1 cellular context compared by ENCODE assay signal in the genomic region with DNA sequence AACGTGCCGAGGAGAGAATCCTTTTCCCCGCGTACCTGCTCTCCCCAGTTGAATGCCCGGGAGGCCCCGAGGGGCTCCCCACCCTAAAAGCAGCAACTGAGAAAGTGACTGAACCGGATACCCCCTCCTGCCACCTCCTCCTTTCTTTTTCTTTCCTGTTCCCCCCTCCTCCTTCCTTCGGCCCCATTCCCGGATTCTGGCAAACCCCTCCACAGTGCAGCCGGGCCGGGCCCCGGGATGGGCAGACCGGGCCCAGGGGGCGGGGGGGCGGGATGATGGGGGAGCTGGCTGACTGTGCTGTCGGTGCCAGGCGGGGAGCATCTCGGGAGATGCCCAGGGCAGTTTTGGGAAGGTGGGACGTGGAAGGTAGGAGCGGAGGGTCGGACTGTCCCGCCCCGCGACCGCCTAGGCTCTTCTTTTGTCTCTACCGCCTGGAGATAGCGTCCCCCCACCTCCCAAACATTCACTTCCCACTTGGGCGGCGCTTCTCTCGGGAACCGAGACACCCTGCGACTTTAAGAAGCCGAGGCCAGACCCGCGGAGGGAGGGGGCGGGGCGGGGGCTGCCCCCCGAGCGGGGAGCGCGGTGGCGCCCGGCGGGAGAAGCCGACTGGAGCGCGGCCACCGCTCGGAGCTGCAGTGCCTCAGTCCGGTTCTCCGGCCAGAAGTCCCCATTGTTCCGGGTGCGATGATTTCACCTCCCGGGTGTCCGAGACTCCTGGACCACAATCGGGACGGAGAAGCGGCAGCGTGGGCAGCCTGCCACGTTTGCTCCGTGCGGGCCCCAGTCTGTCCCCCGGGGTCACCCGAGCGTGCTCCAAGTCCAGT.
TF ChIP-seq lines count a peak whose summit lies in the region.

No MANE protein-coding gene starts in this region.

TF ChIP-seq in GM12878, 131 proteins besides CTCF, POLR2A, EP300 and RAD21:
- TF ChIP-seq, protein P1, sequence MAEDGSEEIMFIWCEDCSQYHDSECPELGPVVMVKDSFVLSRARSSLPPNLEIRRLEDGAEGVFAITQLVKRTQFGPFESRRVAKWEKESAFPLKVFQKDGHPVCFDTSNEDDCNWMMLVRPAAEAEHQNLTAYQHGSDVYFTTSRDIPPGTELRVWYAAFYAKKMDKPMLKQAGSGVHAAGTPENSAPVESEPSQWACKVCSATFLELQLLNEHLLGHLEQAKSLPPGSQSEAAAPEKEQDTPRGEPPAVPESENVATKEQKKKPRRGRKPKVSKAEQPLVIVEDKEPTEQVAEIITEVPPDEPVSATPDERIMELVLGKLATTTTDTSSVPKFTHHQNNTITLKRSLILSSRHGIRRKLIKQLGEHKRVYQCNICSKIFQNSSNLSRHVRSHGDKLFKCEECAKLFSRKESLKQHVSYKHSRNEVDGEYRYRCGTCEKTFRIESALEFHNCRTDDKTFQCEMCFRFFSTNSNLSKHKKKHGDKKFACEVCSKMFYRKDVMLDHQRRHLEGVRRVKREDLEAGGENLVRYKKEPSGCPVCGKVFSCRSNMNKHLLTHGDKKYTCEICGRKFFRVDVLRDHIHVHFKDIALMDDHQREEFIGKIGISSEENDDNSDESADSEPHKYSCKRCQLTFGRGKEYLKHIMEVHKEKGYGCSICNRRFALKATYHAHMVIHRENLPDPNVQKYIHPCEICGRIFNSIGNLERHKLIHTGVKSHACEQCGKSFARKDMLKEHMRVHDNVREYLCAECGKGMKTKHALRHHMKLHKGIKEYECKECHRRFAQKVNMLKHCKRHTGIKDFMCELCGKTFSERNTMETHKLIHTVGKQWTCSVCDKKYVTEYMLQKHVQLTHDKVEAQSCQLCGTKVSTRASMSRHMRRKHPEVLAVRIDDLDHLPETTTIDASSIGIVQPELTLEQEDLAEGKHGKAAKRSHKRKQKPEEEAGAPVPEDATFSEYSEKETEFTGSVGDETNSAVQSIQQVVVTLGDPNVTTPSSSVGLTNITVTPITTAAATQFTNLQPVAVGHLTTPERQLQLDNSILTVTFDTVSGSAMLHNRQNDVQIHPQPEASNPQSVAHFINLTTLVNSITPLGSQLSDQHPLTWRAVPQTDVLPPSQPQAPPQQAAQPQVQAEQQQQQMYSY (CRISPR knock-in tag; IDR thresholded peaks at IDR 0.05) = no peak
- TF ChIP-seq JUNB (IDR thresholded peaks at IDR 0.05) (no peak), MXI1 (IDR thresholded peaks at IDR 0.05; ENCODE audit: low read depth, low read length) (no peak), KLF5 (IDR thresholded peaks at IDR 0.05; ENCODE audit: partially characterized antibody) (no peak), KAT2A (conservative IDR thresholded peaks at IDR 0.05; ENCODE audit: control insufficient read depth, low read depth, low read length) (no peak), BCL11A (IDR thresholded peaks at IDR 0.05; ENCODE audit: low read depth, low read length) (no peak), MTA2 (IDR thresholded peaks at IDR 0.05; ENCODE audit: low read depth) (no peak), ZNF622 (IDR thresholded peaks at IDR 0.05) (no peak), ZNF24 (IDR thresholded peaks at IDR 0.05) (no peak), SREBF2 (IDR thresholded peaks at IDR 0.05; ENCODE audit: low read length) (no peak), NBN (IDR thresholded peaks at IDR 0.05) (no peak)
- TF ChIP-seq, protein P2, sequence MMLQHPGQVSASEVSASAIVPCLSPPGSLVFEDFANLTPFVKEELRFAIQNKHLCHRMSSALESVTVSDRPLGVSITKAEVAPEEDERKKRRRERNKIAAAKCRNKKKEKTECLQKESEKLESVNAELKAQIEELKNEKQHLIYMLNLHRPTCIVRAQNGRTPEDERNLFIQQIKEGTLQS (IDR thresholded peaks at IDR 0.05; ENCODE audit: borderline replicate concordance, extremely low read depth, low read depth, low read length) = no peak
- TF ChIP-seq, protein P3, sequence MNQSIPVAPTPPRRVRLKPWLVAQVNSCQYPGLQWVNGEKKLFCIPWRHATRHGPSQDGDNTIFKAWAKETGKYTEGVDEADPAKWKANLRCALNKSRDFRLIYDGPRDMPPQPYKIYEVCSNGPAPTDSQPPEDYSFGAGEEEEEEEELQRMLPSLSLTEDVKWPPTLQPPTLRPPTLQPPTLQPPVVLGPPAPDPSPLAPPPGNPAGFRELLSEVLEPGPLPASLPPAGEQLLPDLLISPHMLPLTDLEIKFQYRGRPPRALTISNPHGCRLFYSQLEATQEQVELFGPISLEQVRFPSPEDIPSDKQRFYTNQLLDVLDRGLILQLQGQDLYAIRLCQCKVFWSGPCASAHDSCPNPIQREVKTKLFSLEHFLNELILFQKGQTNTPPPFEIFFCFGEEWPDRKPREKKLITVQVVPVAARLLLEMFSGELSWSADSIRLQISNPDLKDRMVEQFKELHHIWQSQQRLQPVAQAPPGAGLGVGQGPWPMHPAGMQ (IDR thresholded peaks at IDR 0.05; ENCODE audit: borderline replicate concordance) = no peak
